ENCODE assay signal across 20 cellular contexts in genomic region chr2:73697606-73698005, GRCh38.
A peak's percentile ranks its signal among the peaks of the same experiment; 100 is the strongest.
DNase-seq lines count a peak whose midpoint lies in the region; ATAC-seq and TF ChIP-seq lines count a peak whose summit lies in the region.
"Had no signal": no experiment of that assay in that cellular context is flagged by ENCODE, and none has a peak within 500 bp of the region (broad histone marks: within the 10 kb centered on the region; RNA-seq: fewer than 3 reads in every experiment).

No MANE protein-coding gene starts in this region.

- H3K4me3 ChIP-seq in GM12865 (ENCODE audit: low read depth, low read length) (no peak overlapping the region), cardiac fibroblast (replicated peaks in 1 of 2; ENCODE audit: low read depth in 2 of 2, low read length in 2 of 2) (no peak overlapping the region), fibroblast of mammary gland (ENCODE audit: control insufficient read depth, low read depth, low read length) (no peak overlapping the region)
- H3K4me3 ChIP-seq: BLaER1 treated with 17β-estradiol and CSF1 and Interleukin-3, amounts not matched to agents 10 nM and 100 nM; K562; MG63 had no signal

- TF ChIP-seq CTCF in GM12865 (IDR thresholded peaks at IDR 0.05; ENCODE audit: insufficient read depth, low read depth, low read length, missing control alignments): no peak
- TF ChIP-seq CTCF in cardiac fibroblast (IDR thresholded peaks at IDR 0.05; ENCODE audit: low read depth, low read length): no peak
- TF ChIP-seq CTCF in fibroblast of mammary gland (conservative IDR thresholded peaks at IDR 0.05; ENCODE audit: control insufficient read depth, insufficient read depth, low read depth, low read length): no peak

- DNase-seq in GM12865 (ENCODE audit: low read depth) (peak; percentile 11), cardiac fibroblast (ENCODE audit: low read depth in 2 of 2) (peak; percentile 33 to 57), fibroblast of mammary gland (ENCODE audit: low read depth) (peak; percentile 38), C1 segment of cervical spinal cord (lab: John Stamatoyannopoulos, UW) (no peak)
- no peak for DNase-seq in activated CD8-positive, alpha-beta memory T cell treated with anti-CD3 and anti-CD28 coated beads for 24 hours
- DNase-seq: ACHN; CD8-positive, alpha-beta T cell; GF-D8; H9; HFFc6; MG63; NCI-H1417 treated with DMSO at 0.1 percent for 48 hours; NCI-H187; NCI-H526; RPMI8226; SHP77 had no signal

- no peak for ATAC-seq in GM18907 (IDR thresholded peaks at IDR 0.05; ENCODE audit: unreplicated experiment)
- no peak for ATAC-seq in GM21528 (IDR thresholded peaks at IDR 0.05; ENCODE audit: low FRiP score, unreplicated experiment)
- ATAC-seq: CD8-positive, alpha-beta T cell; K562 had no signal

Comparison
In these comparisons a context has a peak if more than half of its experiments do, and no peak if none do; other contexts are left out.
1. DNase-seq: peak in GM12865 (single experiment), cardiac fibroblast (2 of 2) and fibroblast of mammary gland (single experiment); none in C1 segment of cervical spinal cord (0 of 14) and activated CD8-positive, alpha-beta memory T cell treated with anti-CD3 and anti-CD28 coated beads for 24 hours (single experiment).